24 cellular contexts compared by ENCODE assay signal in genomic region chr10:87803328-87803727, GRCh38.
"Had no signal": no experiment of that assay in that cellular context is flagged by ENCODE, and none has a peak within 500 bp of the region (broad histone marks: within the 10 kb centered on the region; RNA-seq: fewer than 3 reads in every experiment).

No MANE protein-coding gene starts in this region.

- H3K4me1 ChIP-seq: lower lobe of right lung, pancreas, right lobe of liver had no signal

- DNase-seq: central memory CD4-positive, alpha-beta T cell; effector CD8-positive, alpha-beta T cell; glutamatergic neuron; kidney; left colon; lower lobe of right lung; mesenchymal stem cell; naive B cell; occipital lobe; pancreas; right lobe of liver; stimulated activated CD4-positive, alpha-beta T cell treated with anti-CD3 and anti-CD28 coated beads, Interleukin-15, amount 100 ng/mL, for 24 hours; stimulated activated CD4-positive, alpha-beta T cell treated with anti-CD3 and anti-CD28 coated beads, Interleukin-1b, Interleukin-23, amount 100 ng/mL, for 48 hours; stimulated activated CD4-positive, alpha-beta T cell treated with anti-CD3 and anti-CD28 coated beads, Interleukin-4, amount 100 ng/mL, for 24 hours had no signal

- H3K9me3 ChIP-seq: gastroesophageal sphincter, lower lobe of right lung, pancreas, right lobe of liver had no signal

- ATAC-seq: gastroesophageal sphincter; left colon; pancreas; right lobe of liver; stimulated activated memory B cell treated with anti-CD40 and anti-IgM and Interleukin-4, amounts not matched to agents 10 μg/mL and 1 μg/mL and 100 μg/mL, for 72 hours had no signal

- H3K4me1 Mint-ChIP-seq: nephron had no signal

- H3K27me3 Mint-ChIP-seq: naive B cell; progenitor cell of endocrine pancreas; stimulated activated memory B cell treated with anti-CD40 and anti-IgM and Interleukin-4, amounts not matched to agents 10 μg/mL and 1 μg/mL and 100 μg/mL, for 72 hours; stimulated activated naive CD8-positive, alpha-beta T cell treated with anti-CD3 and anti-CD28 coated beads, Interleukin-15, Interleukin-2, amounts not matched to agents 100 ng/mL and 50 ng/mL, for 24 hours had no signal

- H3K27ac ChIP-seq: coronary artery, epithelial cell of prostate, esophagus muscularis mucosa, gastroesophageal sphincter, hepatocyte, lower lobe of right lung, pancreas, right lobe of liver, tibial nerve had no signal

- H3K36me3 ChIP-seq: lower lobe of right lung, pancreas had no signal

- H3K4me3 ChIP-seq: coronary artery, esophagus muscularis mucosa, gastroesophageal sphincter, hepatocyte, lower lobe of right lung, pancreas, right lobe of liver, tibial nerve had no signal

- H3K4me3 Mint-ChIP-seq: naive B cell; nephron; stimulated activated memory B cell treated with anti-CD40 and anti-IgM and Interleukin-4, amounts not matched to agents 10 μg/mL and 1 μg/mL and 100 μg/mL, for 72 hours; stimulated activated naive CD8-positive, alpha-beta T cell treated with anti-CD3 and anti-CD28 coated beads, Interleukin-15, Interleukin-2, amounts not matched to agents 100 ng/mL and 50 ng/mL, for 24 hours had no signal

- H3K27ac Mint-ChIP-seq: nephron; progenitor cell of endocrine pancreas; stimulated activated memory B cell treated with anti-CD40 and anti-IgM and Interleukin-4, amounts not matched to agents 10 μg/mL and 1 μg/mL and 100 μg/mL, for 72 hours; stimulated activated naive CD8-positive, alpha-beta T cell treated with anti-CD3 and anti-CD28 coated beads, Interleukin-15, Interleukin-2, amounts not matched to agents 100 ng/mL and 50 ng/mL, for 24 hours had no signal

- H3K27me3 ChIP-seq: esophagus muscularis mucosa, gastroesophageal sphincter, hepatocyte, pancreas, right lobe of liver, tibial nerve had no signal
